Comparison of ENCODE assay signal across 9 cellular contexts in the genomic region with DNA sequence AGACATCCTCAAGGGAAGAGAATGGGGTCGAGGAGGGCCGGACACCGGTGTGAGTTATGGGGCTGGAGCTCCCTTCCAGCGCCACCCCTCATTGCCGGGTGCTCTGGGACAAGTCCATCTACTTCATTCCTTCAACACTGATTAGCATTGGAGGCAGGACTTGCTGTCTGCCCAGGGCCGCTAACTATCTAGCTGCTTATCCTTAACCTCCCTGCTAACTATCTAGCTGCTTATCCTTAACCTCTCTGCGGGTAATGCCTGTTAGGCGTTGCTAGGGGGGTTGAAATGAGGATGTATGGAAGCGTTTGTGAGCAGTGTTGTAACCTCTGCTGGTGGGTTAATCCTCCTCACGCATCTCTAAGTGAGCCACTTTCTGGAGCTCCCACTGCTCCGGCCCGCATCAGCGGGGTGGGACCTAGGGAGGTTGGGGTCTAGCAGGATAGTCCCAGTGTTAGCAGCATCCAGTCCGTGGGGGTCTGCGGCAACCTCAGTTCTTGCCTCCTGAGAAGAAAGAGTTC. TPM values are rescaled to one million over a fixed set of nuclear protein-coding genes. Genes with fewer than 3 reads are reported as not detected.
A peak's percentile ranks its signal among the peaks of the same experiment; 100 is the strongest.
DNase-seq lines count a peak whose midpoint lies in the region; TF ChIP-seq lines count a peak whose summit lies in the region.
"Had no signal": no experiment of that assay in that cellular context is flagged by ENCODE, and none has a peak within 500 bp of the region (broad histone marks: within the 10 kb centered on the region; RNA-seq: fewer than 3 reads in every experiment).

No MANE protein-coding gene starts in this region.

- H4K20me1 ChIP-seq in PC-9 (ENCODE audit: insufficient read depth) = no peaks in the 10 kb centered on the region

- no peaks in the 10 kb centered on the region for H3K27me3 ChIP-seq in PC-9 (ENCODE audit: insufficient read depth, low read depth)
- H3K27me3 ChIP-seq in neuron (ENCODE audit: insufficient read depth, low read length) = peaks cover 5% of the 10 kb centered on the region

- H2AFZ ChIP-seq in PC-9 = peak overlapping the region; percentile 88
- peak overlapping the region; percentile 92 for H2AFZ ChIP-seq in neuron (ENCODE audit: low read depth, low read length)

- BruUV-seq in PC-9 (replicated peaks; lab: Mats Ljungman, UMichigan) = no TSS peak

- DNase-seq in DMS53 (lab: John Stamatoyannopoulos, UW) = peak; percentile 62
- no peak for DNase-seq in DMS53 treated with DMSO at 0.1 percent for 48 hours (lab: John Stamatoyannopoulos, UW; ENCODE audit: unreplicated experiment)
- DNase-seq in PC-9 = no peak
- no peak for DNase-seq in epithelial cell of esophagus (ENCODE audit: low read depth)
- no peak for DNase-seq in NCI-H2107 (lab: John Stamatoyannopoulos, UW)
- no peak for DNase-seq in NCI-H510A (lab: John Stamatoyannopoulos, UW)
- no peak for DNase-seq in activated CD4-positive, alpha-beta T cell treated with anti-CD3 and anti-CD28 coated beads for 4 hours

- no peaks in the 10 kb centered on the region for H3K9me2 ChIP-seq in PC-9 (ENCODE audit: insufficient read depth)

- H3F3A ChIP-seq in PC-9 (ENCODE audit: insufficient read depth, low read depth) = no peaks in the 10 kb centered on the region

- TF ChIP-seq CTCF in PC-9 (conservative IDR thresholded peaks at IDR 0.05) (no peak), epithelial cell of esophagus (IDR thresholded peaks at IDR 0.05; ENCODE audit: insufficient read depth, low read depth, low read length, missing control alignments) (no peak)

- CTCF ChIA-PET in PC-9 (lab: Charles Lee) = interaction anchor here (0.6 to 1.9 kb wide), 5 partner anchors 12 to 76 kb away, joined by 3 to 10 read pairs (median 5); no protein-coding TSS in a partner anchor

- H3K4me3 ChIP-seq in PC-9 (peak overlapping the region; percentile 64; the same call in 1 of the 2 replicates), epithelial cell of esophagus (ENCODE audit: low read length) (peak overlapping the region; percentile 54), neuron (ENCODE audit: low read length) (peak overlapping the region; percentile 62)

- no peaks in the 10 kb centered on the region for H3K79me2 ChIP-seq in PC-9 (ENCODE audit: low read depth)

- H3K9me3 ChIP-seq in PC-9 (ENCODE audit: insufficient read depth, low read depth) = no peaks in the 10 kb centered on the region
- no peaks in the 10 kb centered on the region for H3K9me3 ChIP-seq in neuron (ENCODE audit: low read length)

- POLR2A ChIA-PET in PC-9 (lab: Charles Lee; ENCODE audit: unreplicated experiment) = no interaction called here

- H3K27ac ChIP-seq in PC-9 = no peak overlapping the region
- H3K27ac ChIP-seq: 22Rv1 had no signal

- H3K36me3 ChIP-seq in PC-9 (ENCODE audit: low read depth) (no peaks in the 10 kb centered on the region), neuron (ENCODE audit: insufficient read depth, low read length) (no peaks in the 10 kb centered on the region)

- H3K4me2 ChIP-seq in PC-9 = peak overlapping the region; percentile 68

- intact Hi-C loops in PC-9 (cut with micrococcal nuclease; ENCODE audit: unreplicated experiment) = no loop called here

- 0 out of 2 replicates have a peak, but pooled peaks cover 6% of the 10 kb centered on the region for H3K4me1 ChIP-seq in PC-9 (replicated peaks; ENCODE audit: insufficient read depth)
- peaks cover 16% of the 10 kb centered on the region for H3K4me1 ChIP-seq in neuron (ENCODE audit: insufficient read depth, low read length)

RNA-seq across cellular contexts. Expression of a gene that starts 10.9 kb away (rescaled TPM):
- total RNA-seq in PC-9 (2021) = 5.3 and 8.6 TPM in 2 replicates

RNA-seq across cellular contexts. Expression of a gene that starts 13.3 kb away (rescaled TPM):
- total RNA-seq in PC-9 (2021) = 0.48 and 0.55 TPM in 2 replicates

RNA-seq across cellular contexts. Expression of a gene that starts 48.1 kb away (rescaled TPM):
- total RNA-seq in PC-9 (2021) = 9.6 and 9.9 TPM in 2 replicates
